Comparison of ENCODE assay signal across 12 cellular contexts in the genomic region with DNA sequence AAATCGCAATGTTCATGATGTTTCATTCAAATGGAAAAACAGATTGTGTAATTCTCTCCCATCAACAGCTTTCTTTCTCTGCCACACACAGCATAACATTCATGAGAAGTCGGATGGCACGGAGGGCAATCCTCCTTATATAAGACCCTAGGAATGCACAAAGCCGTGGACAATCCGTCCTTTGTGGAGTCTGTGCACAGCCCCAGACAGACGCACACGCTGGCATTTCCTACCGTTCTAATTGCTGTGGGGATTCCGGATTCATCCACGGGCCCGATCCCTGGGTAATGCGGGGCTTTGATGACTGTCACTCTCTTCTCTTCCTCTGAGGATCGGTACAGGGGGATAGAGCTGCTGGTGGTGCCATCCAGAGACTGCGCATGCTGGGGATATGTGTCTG.
DNase-seq lines count a peak whose midpoint lies in the region; ATAC-seq and TF ChIP-seq lines count a peak whose summit lies in the region.
"Had no signal": no experiment of that assay in that cellular context is flagged by ENCODE, and none has a peak within 500 bp of the region (broad histone marks: within the 10 kb centered on the region; RNA-seq: fewer than 3 reads in every experiment).

No MANE protein-coding gene starts in this region.

- no peak overlapping the region for H2BK5ac ChIP-seq in mesendoderm (ENCODE audit: low read length)

- no peaks in the 10 kb centered on the region for H3K9me3 ChIP-seq in SJSA1 (replicated peaks)
- no peaks in the 10 kb centered on the region for H3K9me3 ChIP-seq in endocrine pancreas (ENCODE audit: control insufficient read depth, low read length)
- H3K9me3 ChIP-seq in skeletal muscle tissue (ENCODE audit: control insufficient read depth in 3 of 3, low read length in 3 of 3) = no peaks in the 10 kb centered on the region
- no peaks in the 10 kb centered on the region for H3K9me3 ChIP-seq in CD8-positive, alpha-beta T cell (ENCODE audit: low read length)

- H2AK5ac ChIP-seq in mesendoderm (ENCODE audit: low read length) = no peak overlapping the region

- H3K4me3 ChIP-seq in SJSA1 (peak overlapping the region; percentile 25), endocrine pancreas (ENCODE audit: control insufficient read depth, insufficient read depth, low read length) (peak overlapping the region; percentile 53), mesendoderm (ENCODE audit: low read length) (no peak overlapping the region), skeletal muscle tissue (ENCODE audit: low read length in 3 of 3) (peak overlapping the region; percentile 38 to 50 (median 46))
- no peak overlapping the region for H3K4me3 ChIP-seq in CD8-positive, alpha-beta T cell (ENCODE audit: low read depth, low read length)

- TF ChIP-seq CTCF in CD8-positive, alpha-beta T cell (IDR thresholded peaks at IDR 0.05) = no peak

- no peak overlapping the region for H4K5ac ChIP-seq in mesendoderm (ENCODE audit: low read length)

- no CpG with 5 or more reads among the region's 14 CpGs for WGBS in mesendoderm (ENCODE audit: extremely low coverage, insufficient coverage, low lambda C conversion rate)

- intact Hi-C loops in CD8-positive, alpha-beta T cell (cut with DNase I, micrococcal nuclease) = no loop called here

- H3K27ac Mint-ChIP-seq in activated CD4-positive, alpha-beta T cell treated with anti-CD3 and anti-CD28 coated beads, Interleukin-2, amount 10 ng/mL, durations not matched to agents 7 days and 5 days = no peak overlapping the region
- H3K27ac Mint-ChIP-seq in CD8-positive, alpha-beta T cell = no peak overlapping the region

- CTCF ChIA-PET in activated CD4-positive, alpha-beta T cell treated with anti-CD3 and anti-CD28 coated beads, Interleukin-2, amount 10 ng/mL, durations not matched to agents 7 days and 5 days (lab: Charles Lee) = no interaction called here
- CTCF ChIA-PET in CD8-positive, alpha-beta T cell (lab: Charles Lee) = no interaction called here

- H3K27ac ChIP-seq in SJSA1 = peak overlapping the region; percentile 37
- no peak overlapping the region for H3K27ac ChIP-seq in mesendoderm (ENCODE audit: low read depth, low read length)
- no peak overlapping the region for H3K27ac ChIP-seq in skeletal muscle tissue (ENCODE audit: low read depth, low read length)
- no peak overlapping the region for H3K27ac ChIP-seq in CD8-positive, alpha-beta T cell (ENCODE audit: low read depth, low read length)

- ATAC-seq in CD8-positive, alpha-beta T cell = no peak

- peak overlapping the region; percentile 7 for H3K18ac ChIP-seq in mesendoderm (ENCODE audit: low read length)

- no peaks in the 10 kb centered on the region for H3K36me3 Mint-ChIP-seq in activated CD4-positive, alpha-beta T cell treated with anti-CD3 and anti-CD28 coated beads, Interleukin-2, amount 10 ng/mL, durations not matched to agents 7 days and 5 days (ENCODE audit: low read depth)
- H3K36me3 Mint-ChIP-seq in CD8-positive, alpha-beta T cell = no peaks in the 10 kb centered on the region

- H3K4me3 Mint-ChIP-seq in activated CD4-positive, alpha-beta T cell treated with anti-CD3 and anti-CD28 coated beads, Interleukin-2, amount 10 ng/mL, durations not matched to agents 7 days and 5 days = no peak overlapping the region
- no peak overlapping the region for H3K4me3 Mint-ChIP-seq in CD8-positive, alpha-beta T cell
- H3K4me3 Mint-ChIP-seq: nephron had no signal

- peaks cover 8% of the 10 kb centered on the region for H3K27me3 Mint-ChIP-seq in activated CD4-positive, alpha-beta T cell treated with anti-CD3 and anti-CD28 coated beads, Interleukin-2, amount 10 ng/mL, durations not matched to agents 7 days and 5 days
- H3K27me3 Mint-ChIP-seq in CD8-positive, alpha-beta T cell (ENCODE audit: low read depth) = peaks cover 11% of the 10 kb centered on the region

- no peak overlapping the region for H3K4me2 ChIP-seq in mesendoderm (ENCODE audit: low read length)

- no peaks in the 10 kb centered on the region for H3K79me1 ChIP-seq in mesendoderm (ENCODE audit: low read length)

- POLR2A ChIA-PET in activated CD4-positive, alpha-beta T cell treated with anti-CD3 and anti-CD28 coated beads, Interleukin-2, amount 10 ng/mL, durations not matched to agents 7 days and 5 days (lab: Charles Lee) = no interaction called here
- POLR2A ChIA-PET in CD8-positive, alpha-beta T cell (lab: Charles Lee) = interaction anchor here (1.2 kb wide), 1 partner anchor 49 kb away, joined by 3 read pairs; no protein-coding TSS in a partner anchor

- no peaks in the 10 kb centered on the region for H3K9me3 Mint-ChIP-seq in activated CD4-positive, alpha-beta T cell treated with anti-CD3 and anti-CD28 coated beads, Interleukin-2, amount 10 ng/mL, durations not matched to agents 7 days and 5 days
- H3K9me3 Mint-ChIP-seq in CD8-positive, alpha-beta T cell = no peaks in the 10 kb centered on the region
- H3K9me3 Mint-ChIP-seq: nephron had no signal

- DNase-seq in SJSA1 (ENCODE audit: low read depth in 1 of 2, low spot score in 2 of 2) (no peak), mesendoderm (no peak), NCI-H2171 treated with DMSO at 0.1 percent for 48 hours (lab: John Stamatoyannopoulos, UW) (no peak)
- DNase-seq in activated CD4-positive, alpha-beta T cell treated with anti-CD3 and anti-CD28 coated beads, Interleukin-2, amount 10 ng/mL, durations not matched to agents 7 days and 5 days = no peak
- no peak for DNase-seq in CD8-positive, alpha-beta T cell
- DNase-seq in activated CD4-positive, alpha-beta T cell treated with anti-CD3 and anti-CD28 coated beads, Interleukin-2, amount 50 U/mL, for 48 hours = no peak
- DNase-seq: activated CD4-positive, alpha-beta T cell treated with anti-CD3 and anti-CD28 coated beads for 4 hours; DND-41; NCI-H2171 had no signal

- H3K79me2 ChIP-seq in mesendoderm (ENCODE audit: control insufficient read depth, insufficient read depth, low read length) = no peaks in the 10 kb centered on the region

- H3K4me1 Mint-ChIP-seq in activated CD4-positive, alpha-beta T cell treated with anti-CD3 and anti-CD28 coated beads, Interleukin-2, amount 10 ng/mL, durations not matched to agents 7 days and 5 days = no peaks in the 10 kb centered on the region
- H3K4me1 Mint-ChIP-seq in CD8-positive, alpha-beta T cell (ENCODE audit: low read depth) = no peaks in the 10 kb centered on the region

- H2BK120ac ChIP-seq in mesendoderm (ENCODE audit: low read depth, low read length) = no peak overlapping the region

- no peak overlapping the region for H3K9ac ChIP-seq in endocrine pancreas (ENCODE audit: control insufficient read depth, insufficient read depth, low read length)
- no peak overlapping the region for H3K9ac ChIP-seq in mesendoderm (ENCODE audit: low read length)
- peak overlapping the region in 2 of 3 donors; percentile 39 to 58 for H3K9ac ChIP-seq in skeletal muscle tissue (ENCODE audit: low read depth in 1 of 3, low read length in 3 of 3)

- H3K36me3 ChIP-seq in SJSA1 = no peaks in the 10 kb centered on the region
- peaks cover 6% of the 10 kb centered on the region for H3K36me3 ChIP-seq in endocrine pancreas (ENCODE audit: control insufficient read depth, insufficient read depth, low read length)
- H3K36me3 ChIP-seq in mesendoderm (ENCODE audit: control insufficient read depth, insufficient read depth, low read length) = no peaks in the 10 kb centered on the region
- H3K36me3 ChIP-seq in skeletal muscle tissue (ENCODE audit: control insufficient read depth in 3 of 3, insufficient read depth in 3 of 3, low read length in 3 of 3) = peaks cover 0 to 3% (median 0%) of the 10 kb centered on the region in 3 donors
- no peaks in the 10 kb centered on the region for H3K36me3 ChIP-seq in CD8-positive, alpha-beta T cell (ENCODE audit: insufficient read depth, low read length)

- H3K27me3 ChIP-seq in SJSA1 (replicated peaks) (no peaks in the 10 kb centered on the region), endocrine pancreas (ENCODE audit: control insufficient read depth, insufficient read depth, low read length) (no peaks in the 10 kb centered on the region), mesendoderm (ENCODE audit: insufficient read depth, low read length, poor library complexity) (no peaks in the 10 kb centered on the region), skeletal muscle tissue (ENCODE audit: control insufficient read depth in 3 of 3, insufficient read depth in 3 of 3, low read length in 3 of 3) (no peaks in the 10 kb centered on the region)
- H3K27me3 ChIP-seq in CD8-positive, alpha-beta T cell (ENCODE audit: insufficient read depth, low read length) = no peaks in the 10 kb centered on the region

- H3K56ac ChIP-seq in mesendoderm (ENCODE audit: low read length) = no peak overlapping the region

- H3K4me1 ChIP-seq in SJSA1 (replicated peaks) (peaks cover 16% of the 10 kb centered on the region), endocrine pancreas (ENCODE audit: control insufficient read depth, insufficient read depth, low read length) (peaks cover 8% of the 10 kb centered on the region), mesendoderm (ENCODE audit: control insufficient read depth, low read depth, low read length) (peaks cover 6% of the 10 kb centered on the region), skeletal muscle tissue (ENCODE audit: control insufficient read depth in 3 of 3, insufficient read depth in 3 of 3, low read length in 3 of 3) (peaks cover 5 to 13% (median 7%) of the 10 kb centered on the region in 3 donors)
- H3K4me1 ChIP-seq in CD8-positive, alpha-beta T cell (ENCODE audit: insufficient read depth, low read length) = no peaks in the 10 kb centered on the region

- no peak overlapping the region for H3K23ac ChIP-seq in mesendoderm (ENCODE audit: low read length)

- peak overlapping the region; percentile 62 for H3K4ac ChIP-seq in mesendoderm (ENCODE audit: low read depth, low read length)

- H4K8ac ChIP-seq in mesendoderm (ENCODE audit: low read depth, low read length) = no peak overlapping the region

- H2BK15ac ChIP-seq in mesendoderm (replicated peaks; ENCODE audit: low read depth) = no peak overlapping the region

Comparison
In these comparisons a context has a peak if more than half of its experiments do, and no peak if none do; other contexts are left out.
1. H3K4me3 ChIP-seq: peak in SJSA1 (single experiment), endocrine pancreas (single experiment) and skeletal muscle tissue (3 of 3); none in mesendoderm (single experiment) and CD8-positive, alpha-beta T cell (single experiment).
2. H3K9ac ChIP-seq: peak in skeletal muscle tissue (2 of 3); none in endocrine pancreas (single experiment) and mesendoderm (single experiment).